ENCODE assay signal across 1 cellular context in genomic region chr1:34928865-34929496, GRCh38.
TF ChIP-seq lines count a peak whose summit lies in the region.

No MANE protein-coding gene starts in this region.

TF ChIP-seq in GM12878, 131 proteins besides CTCF, POLR2A, EP300 and RAD21:
- TF ChIP-seq BHLHE40 (IDR thresholded peaks at IDR 0.05; ENCODE audit: borderline replicate concordance in 1 of 2, low read depth in 2 of 2, low read length in 1 of 2), result 0 out of 4 replicates have a peak, but pooled peaks of 1 of the 2 experiments have one; percentile 9
- TF ChIP-seq POLR2AphosphoS2 (IDR thresholded peaks at IDR 0.05; ENCODE audit: low read depth, low read length), result no peak
- TF ChIP-seq SUZ12 (IDR thresholded peaks at IDR 0.05; ENCODE audit: unreplicated experiment), result no peak
- TF ChIP-seq TCF3 (IDR thresholded peaks at IDR 0.05; ENCODE audit: borderline replicate concordance, insufficient read depth, low read depth, low read length), result no peak
- TF ChIP-seq EGR1 (IDR thresholded peaks at IDR 0.05; ENCODE audit: borderline replicate concordance in 1 of 2, low read depth in 2 of 2, low read length in 2 of 2), result peak in 1 of 2 experiments; percentile 85; a peak in 2 of 3 replicates
- TF ChIP-seq MEF2B (IDR thresholded peaks at IDR 0.05; ENCODE audit: partially characterized antibody, poor library complexity, severe bottlenecking), result no peak
- no peak for TF ChIP-seq RUNX3 (IDR thresholded peaks at IDR 0.05; ENCODE audit: low read length)
- no peak for TF ChIP-seq CREM (IDR thresholded peaks at IDR 0.05; ENCODE audit: low read depth)
- TF ChIP-seq ZNF622 (IDR thresholded peaks at IDR 0.05), result no peak
